22 cellular contexts compared by ENCODE assay signal in genomic region chr3:125250973-125251372, GRCh38. TPM values are rescaled to one million over a fixed set of nuclear protein-coding genes. Genes with fewer than 3 reads are reported as not detected.
DNase-seq lines count a peak whose midpoint lies in the region; ATAC-seq, FAIRE-seq and TF ChIP-seq lines count a peak whose summit lies in the region.
"Had no signal": no experiment of that assay in that cellular context is flagged by ENCODE, and none has a peak within 500 bp of the region (broad histone marks: within the 10 kb centered on the region; RNA-seq: fewer than 3 reads in every experiment).

No MANE protein-coding gene starts in this region.

- no peak for TF ChIP-seq RAD21 in HepG2 (CRISPR knock-in tag; IDR thresholded peaks at IDR 0.05)

- CTCF ChIA-PET in HepG2 (lab: Yijun Ruan, JAX; ENCODE audit: low intra/inter-chr PET ratio, low total read pairs): no interaction called here

- no peaks in the 10 kb centered on the region for H3K9me3 ChIP-seq in HepG2 (ENCODE audit: low read length)
- no peaks in the 10 kb centered on the region for H3K9me3 ChIP-seq in colonic mucosa
- H3K9me3 ChIP-seq: Caco-2 had no signal

- no TSS peak for BruUV-seq in HepG2 (replicated peaks; lab: Mats Ljungman, UMichigan)

- H3K9ac ChIP-seq in HepG2 (ENCODE audit: insufficient read depth, low read depth, low read length): no peak overlapping the region
- no peak overlapping the region for H3K9ac ChIP-seq in colonic mucosa (ENCODE audit: low read depth in 2 of 2, low read length in 2 of 2)
- H3K9ac ChIP-seq: BLaER1 had no signal

- intact Hi-C loops in HepG2 (cut with micrococcal nuclease; ENCODE audit: unreplicated experiment): no loop called here
- intact Hi-C loops in colonic mucosa (cut with DNase I): no loop called here

- no peak overlapping the region for H3K4me3 Mint-ChIP-seq in stimulated activated memory B cell treated with anti-CD40 and anti-IgM and Interleukin-4, amounts not matched to agents 10 μg/mL and 1 μg/mL and 100 μg/mL, for 72 hours
- H3K4me3 Mint-ChIP-seq: B cell; CD4-positive, CD25-positive, alpha-beta regulatory T cell; CD8-positive, alpha-beta T cell; GM23338; H9; HFFc6 had no signal

- no peak overlapping the region for H3K4me2 ChIP-seq in HepG2 (ENCODE audit: low read depth, low read length)
- H3K4me2 ChIP-seq: BLaER1, GM23338 had no signal

- peak overlapping the region; percentile 31 for H3K27ac Mint-ChIP-seq in stimulated activated memory B cell treated with anti-CD40 and anti-IgM and Interleukin-4, amounts not matched to agents 10 μg/mL and 1 μg/mL and 100 μg/mL, for 72 hours
- H3K27ac Mint-ChIP-seq: B cell; CD4-positive, CD25-positive, alpha-beta regulatory T cell; CD8-positive, alpha-beta T cell; GM23338; H9; HFFc6 had no signal

- no peak for TF ChIP-seq EP300 in HepG2 (IDR thresholded peaks at IDR 0.05; ENCODE audit: low read depth in 2 of 2, low read length in 2 of 2)
- no peak for TF ChIP-seq EP300 in HepG2 (CRISPR knock-in tag; IDR thresholded peaks at IDR 0.05; ENCODE audit: borderline replicate concordance)

- H3K9me3 Mint-ChIP-seq in stimulated activated memory B cell treated with anti-CD40 and anti-IgM and Interleukin-4, amounts not matched to agents 10 μg/mL and 1 μg/mL and 100 μg/mL, for 72 hours: no peaks in the 10 kb centered on the region
- H3K9me3 Mint-ChIP-seq: CD4-positive, CD25-positive, alpha-beta regulatory T cell; CD8-positive, alpha-beta T cell; GM23338; H9; HFFc6 had no signal

- no peak overlapping the region for H2AFZ ChIP-seq in HepG2 (ENCODE audit: low read length)
- H2AFZ ChIP-seq: GM23338 had no signal

- in situ Hi-C loops in HepG2 (cut with HindIII; ENCODE audit: extremely low pct_ligation_motif_present, low pct_unique_long_range_greater_than_20kb): no loop called here

- H3K27me3 Mint-ChIP-seq in stimulated activated memory B cell treated with anti-CD40 and anti-IgM and Interleukin-4, amounts not matched to agents 10 μg/mL and 1 μg/mL and 100 μg/mL, for 72 hours: no peaks in the 10 kb centered on the region
- H3K27me3 Mint-ChIP-seq: B cell; CD4-positive, CD25-positive, alpha-beta regulatory T cell had no signal

- peaks cover 42% of the 10 kb centered on the region for H3K36me3 Mint-ChIP-seq in stimulated activated memory B cell treated with anti-CD40 and anti-IgM and Interleukin-4, amounts not matched to agents 10 μg/mL and 1 μg/mL and 100 μg/mL, for 72 hours

- no peak for TF ChIP-seq POLR2A in HepG2 (IDR thresholded peaks at IDR 0.05; ENCODE audit: insufficient read depth in 1 of 2, low read depth in 2 of 2, low read length in 2 of 2)

- no peak for ATAC-seq in stimulated activated memory B cell treated with anti-CD40 and anti-IgM and Interleukin-4, amounts not matched to agents 10 μg/mL and 1 μg/mL and 100 μg/mL, for 72 hours
- ATAC-seq in HepG2: no peak
- ATAC-seq: CD8-positive, alpha-beta T cell; GM23338; HCT116 had no signal

- H3K4me3 ChIP-seq in HepG2 (replicated peaks in 1 of 3; ENCODE audit: insufficient read depth in 1 of 3, low read depth in 2 of 3, low read length in 3 of 3) (no peak overlapping the region), colonic mucosa (no peak overlapping the region)
- H3K4me3 ChIP-seq: BLaER1, GM23338 had no signal

- H3K79me2 ChIP-seq in HepG2 (ENCODE audit: insufficient read depth, low read length): no peaks in the 10 kb centered on the region

- no peak for TF ChIP-seq CTCF in HepG2 (CRISPR knock-in tag; IDR thresholded peaks at IDR 0.05)
- TF ChIP-seq CTCF in colonic mucosa (IDR thresholded peaks at IDR 0.05): no peak

- no peaks in the 10 kb centered on the region; the same call in 1 of the 2 replicates for H4K20me1 ChIP-seq in HepG2 (ENCODE audit: insufficient read depth, low read length)
- H4K20me1 ChIP-seq: BLaER1 had no signal

- H3K27ac ChIP-seq in HepG2 (ENCODE audit: extremely low read length, insufficient read depth, low read length) (no peak overlapping the region), colonic mucosa (no peak overlapping the region)
- H3K27ac ChIP-seq: 22Rv1, BLaER1, C4-2B had no signal

- H3K4me1 Mint-ChIP-seq in stimulated activated memory B cell treated with anti-CD40 and anti-IgM and Interleukin-4, amounts not matched to agents 10 μg/mL and 1 μg/mL and 100 μg/mL, for 72 hours: no peaks in the 10 kb centered on the region
- H3K4me1 Mint-ChIP-seq: B cell, GM23338, H9 had no signal

- no peak for FAIRE-seq in HepG2 (lab: Jason Lieb, UNC)
- FAIRE-seq: A204.1, GM18507 had no signal

- H3K27me3 ChIP-seq in HepG2 (ENCODE audit: control insufficient read depth in 1 of 2, insufficient read depth in 2 of 2, low read length in 2 of 2): no peaks in the 10 kb centered on the region
- H3K27me3 ChIP-seq in colonic mucosa: no peaks in the 10 kb centered on the region
- H3K27me3 ChIP-seq: BLaER1 had no signal

- WGBS in HepG2 (ENCODE audit: low lambda C conversion rate): 95% methylated on average over 2 of the region's 2 CpGs

- H3K36me3 ChIP-seq in HepG2 (replicated peaks in 1 of 2; ENCODE audit: control insufficient read depth in 1 of 2, insufficient read depth in 2 of 2, low read length in 2 of 2) (no peaks in the 10 kb centered on the region; a peak in 1 of 5 replicates), colonic mucosa (no peaks in the 10 kb centered on the region)

- POLR2A ChIA-PET in HepG2 (lab: Yijun Ruan, JAX): no interaction called here

- no peaks in the 10 kb centered on the region for H3K4me1 ChIP-seq in HepG2 (ENCODE audit: insufficient read depth, low read length)
- no peaks in the 10 kb centered on the region for H3K4me1 ChIP-seq in colonic mucosa
- H3K4me1 ChIP-seq: Caco-2 had no signal

- DNase-seq in NCI-H1436 treated with DMSO at 0.1 percent for 48 hours (lab: John Stamatoyannopoulos, UW) (peak; percentile 11), NCI-H1436 (lab: John Stamatoyannopoulos, UW) (no peak), NCI-H1105 treated with DMSO at 0.1 percent for 48 hours (lab: John Stamatoyannopoulos, UW) (peak; percentile 61), HepG2 (ENCODE audit: low spot score) (no peak), colonic mucosa (no peak)
- DNase-seq: Caco-2; CD4-positive, CD25-positive, alpha-beta regulatory T cell; CD8-positive, alpha-beta T cell; DMS153; GF-D8; H9; HFFc6 had no signal

TF ChIP-seq in HepG2, 621 proteins besides CTCF, POLR2A, EP300 and RAD21:
- TF ChIP-seq ZBTB3 (CRISPR knock-in tag; IDR thresholded peaks at IDR 0.05; ENCODE audit: borderline replicate concordance, low read depth) (no peak), REXO4 (CRISPR knock-in tag; IDR thresholded peaks at IDR 0.05; ENCODE audit: borderline replicate concordance) (no peak), ZNF530 (CRISPR knock-in tag; IDR thresholded peaks at IDR 0.05; ENCODE audit: low read depth) (no peak), RXRA (CRISPR knock-in tag; IDR thresholded peaks at IDR 0.05) (no peak), MAFK (conservative IDR thresholded peaks at IDR 0.05 in 1 of 2, IDR thresholded peaks at IDR 0.05 in 1 of 2; ENCODE audit: low read length in 2 of 2) (peak in 1 of 2 experiments; percentile 32; a peak in 1 of 4 replicates)

RNA-seq across cellular contexts. Expression of gene SLC12A8, which starts 38.4 kb away (rescaled TPM):
- total RNA-seq in HepG2 (2016; rRNA removed; fragmentation: Illumina TruSeq; extraction: Trizol): 0.13 and 0.71 TPM in 2 replicates
- 0.18 and 0.40 TPM in 2 replicates for total RNA-seq in HepG2 (2016; cell fraction: cytosol; rRNA removed; fragmentation: Illumina TruSeq; extraction: Trizol; ENCODE audit: low read depth)
- total RNA-seq in HepG2 (2016; cell fraction: insoluble cytoplasmic fraction; rRNA removed; fragmentation: Illumina TruSeq; extraction: Trizol): 0.33 and 0.52 TPM in 2 replicates
- 0.10 and 0.34 TPM in 2 replicates for total RNA-seq in HepG2 (2016; cell fraction: membrane; rRNA removed; fragmentation: Illumina TruSeq; extraction: Trizol)
- total RNA-seq in HepG2 (2016; cell fraction: nucleus; rRNA removed; fragmentation: Illumina TruSeq; extraction: Trizol): 0.56 and 0.65 TPM in 2 replicates
- 0.44 and 0.55 TPM in 2 replicates for polyA plus RNA-seq in HepG2 (2011; rRNA removed)
- 0.16 and 0.17 TPM in 2 replicates for polyA plus RNA-seq in HepG2 (2011; cell fraction: cytosol; rRNA removed)
- polyA plus RNA-seq in HepG2 (2011; cell fraction: nucleus; rRNA removed): 0.14 and 0.79 TPM in 2 replicates
- 0.24 TPM in 1 of 2 replicates, not detected in the other for polyA plus RNA-seq in HepG2 (2012)
- polyA plus RNA-seq in HepG2 (2016; cell fraction: cytosol; fragmentation: Illumina TruSeq; extraction: Trizol; ENCODE audit: low read depth): 0.03 TPM in 1 of 2 replicates, not detected in the other
- 0.13 TPM in 1 of 2 replicates, not detected in the other for polyA plus RNA-seq in HepG2 (2016; cell fraction: insoluble cytoplasmic fraction; fragmentation: Illumina TruSeq; extraction: Trizol; ENCODE audit: low read depth)
- polyA plus RNA-seq in HepG2 (2016; cell fraction: membrane; fragmentation: Illumina TruSeq; extraction: Trizol; ENCODE audit: low read depth): 0.14 TPM in 1 of 2 replicates, not detected in the other
- polyA plus RNA-seq in HepG2 (2016; cell fraction: nucleus; fragmentation: Illumina TruSeq; extraction: Trizol; ENCODE audit: insufficient read depth, low read depth): 0.73 and 1.4 TPM in 2 replicates
- 1.2 and 6.6 TPM in 2 replicates for polyA minus RNA-seq in HepG2 (2011; rRNA and poly(A)+ RNA removed; ENCODE audit: low replicate concordance)
- not detected in 2 replicates for polyA minus RNA-seq in HepG2 (2011; cell fraction: cytosol; rRNA and poly(A)+ RNA removed)
- polyA minus RNA-seq in HepG2 (2011; cell fraction: nucleus; rRNA and poly(A)+ RNA removed): 0.62 and 0.90 TPM in 2 replicates
- total RNA-seq in colonic mucosa: 10 to 100 TPM; 20.7 to 33.7 TPM
- total RNA-seq: CD4-positive, CD25-positive, alpha-beta regulatory T cell; CD8-positive, alpha-beta T cell; G401 had no signal
- polyA plus RNA-seq: CD4-positive, CD25-positive, alpha-beta regulatory T cell had no signal

Comparison
In these comparisons a context has a peak if more than half of its experiments do, and no peak if none do; other contexts are left out.
1. DNase-seq: peak in NCI-H1436 treated with DMSO at 0.1 percent for 48 hours (single experiment) and NCI-H1105 treated with DMSO at 0.1 percent for 48 hours (single experiment); none in NCI-H1436 (single experiment), HepG2 (single experiment) and colonic mucosa (single experiment).
2. RNA of gene SLC12A8, which starts 38.4 kb away (total RNA-seq): 20.7 to 33.7 TPM in colonic mucosa; 0.10 to 0.71 TPM in HepG2; every median in the first group is over 10 times any median in the second.